ENCODE assay signal across 14 cellular contexts in genomic region chr20:15139522-15139921, GRCh38.
"Had no signal": no experiment of that assay in that cellular context is flagged by ENCODE, and none has a peak within 500 bp of the region (broad histone marks: within the 10 kb centered on the region; RNA-seq: fewer than 3 reads in every experiment).

No MANE protein-coding gene starts in this region.

- H3K27ac ChIP-seq: ascending aorta, esophagus squamous epithelium, spleen, thyroid gland had no signal

- FAIRE-seq: endothelial cell of umbilical vein had no signal

- DNase-seq: activated CD4-positive, alpha-beta T cell treated with anti-CD3 and anti-CD28 coated beads, Interleukin-2, amount 50 U/mL, for 4 hours; activated effector memory CD4-positive, alpha-beta T cell treated with anti-CD3 and anti-CD28 coated beads, Interleukin-2, amount 50 U/mL, for 16 hours; activated T-cell treated with anti-CD3 and anti-CD28 coated beads, Interleukin-2, amount 50 U/mL, for 72 hours; effector CD4-positive, alpha-beta T cell; esophagus squamous epithelium; left colon; nucleus accumbens; posterior cingulate gyrus; spleen; stimulated activated naive CD4-positive, alpha-beta T cell; T-helper 2 cell; thyroid gland had no signal

- H3K36me3 ChIP-seq: ascending aorta, esophagus squamous epithelium, spleen, thyroid gland had no signal

- H3K4me3 ChIP-seq: ascending aorta, esophagus squamous epithelium, spleen, thyroid gland had no signal

- H3K4me1 ChIP-seq: ascending aorta, esophagus squamous epithelium, spleen, thyroid gland had no signal

- H3K27me3 ChIP-seq: ascending aorta, esophagus squamous epithelium, spleen, thyroid gland had no signal

- H3K9me3 ChIP-seq: ascending aorta, esophagus squamous epithelium, spleen, thyroid gland had no signal

- ATAC-seq: activated T-cell treated with anti-CD3 and anti-CD28 coated beads, Interleukin-2, amount 50 U/mL, for 72 hours; left colon had no signal
